Comparison of ENCODE assay signal across 1 cellular context in genomic region chr6:159107451-159108260, GRCh38.
TF ChIP-seq lines count a peak whose summit lies in the region.

No MANE protein-coding gene starts in this region.

TF ChIP-seq in SK-N-SH, 30 proteins besides CTCF, POLR2A, EP300 and RAD21 (continued from another document):
- no peak for TF ChIP-seq PBX3 (IDR thresholded peaks at IDR 0.05)
- no peak for TF ChIP-seq MEF2A (IDR thresholded peaks at IDR 0.05; ENCODE audit: borderline replicate concordance, low read depth)
- TF ChIP-seq MAX (IDR thresholded peaks at IDR 0.05; ENCODE audit: low read depth), result no peak
